In genomic region chr22:39946571-39947407, GRCh38 we compare ENCODE assay signal across 1 cellular context.
TF ChIP-seq lines count a peak whose summit lies in the region.

No MANE protein-coding gene starts in this region.

TF ChIP-seq in H1, 55 proteins besides CTCF, POLR2A, EP300 and RAD21:
- TF ChIP-seq, protein P1, sequence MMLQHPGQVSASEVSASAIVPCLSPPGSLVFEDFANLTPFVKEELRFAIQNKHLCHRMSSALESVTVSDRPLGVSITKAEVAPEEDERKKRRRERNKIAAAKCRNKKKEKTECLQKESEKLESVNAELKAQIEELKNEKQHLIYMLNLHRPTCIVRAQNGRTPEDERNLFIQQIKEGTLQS (IDR thresholded peaks at IDR 0.05; ENCODE audit: insufficient read depth, low read depth, low read length), result no peak
- TF ChIP-seq TCF12 (IDR thresholded peaks at IDR 0.05; ENCODE audit: low read depth, low read length) (no peak), CREB1 (IDR thresholded peaks at IDR 0.05) (no peak), JUN (IDR thresholded peaks at IDR 0.05; ENCODE audit: low read depth, low read length) (no peak), SP2 (IDR thresholded peaks at IDR 0.05; ENCODE audit: low read length) (no peak), SP1 (IDR thresholded peaks at IDR 0.05; ENCODE audit: low read depth, low read length) (no peak), SAP30 (IDR thresholded peaks at IDR 0.05; ENCODE audit: insufficient read depth, insufficient replicate concordance, low read length) (no peak)
